12 cellular contexts compared by ENCODE assay signal in genomic region chr10:6755891-6756460, GRCh38.
DNase-seq lines count a peak whose midpoint lies in the region; ATAC-seq and TF ChIP-seq lines count a peak whose summit lies in the region.
"Had no signal": no experiment of that assay in that cellular context is flagged by ENCODE, and none has a peak within 500 bp of the region (broad histone marks: within the 10 kb centered on the region; RNA-seq: fewer than 3 reads in every experiment).

No MANE protein-coding gene starts in this region.

- H3K4me1 Mint-ChIP-seq in activated naive CD4-positive, alpha-beta T cell treated with anti-CD3 and anti-CD28 coated beads, Interleukin-2, amount 10 ng/mL, durations not matched to agents 7 days and 5 days = no peaks in the 10 kb centered on the region
- H3K4me1 Mint-ChIP-seq: CD4-positive, CD25-positive, alpha-beta regulatory T cell had no signal

- no peak overlapping the region for H3K27ac ChIP-seq in stomach
- H3K27ac ChIP-seq: epithelial cell of prostate had no signal

- ATAC-seq in GM19351 (IDR thresholded peaks at IDR 0.05; ENCODE audit: unreplicated experiment) = peak; percentile 76

- no peaks in the 10 kb centered on the region for H3K36me3 Mint-ChIP-seq in activated naive CD4-positive, alpha-beta T cell treated with anti-CD3 and anti-CD28 coated beads, Interleukin-2, amount 10 ng/mL, durations not matched to agents 7 days and 5 days
- H3K36me3 Mint-ChIP-seq: CD4-positive, CD25-positive, alpha-beta regulatory T cell had no signal

- H3K4me1 ChIP-seq in stomach = no peaks in the 10 kb centered on the region

- no peak overlapping the region for H3K4me3 Mint-ChIP-seq in activated naive CD4-positive, alpha-beta T cell treated with anti-CD3 and anti-CD28 coated beads, Interleukin-2, amount 10 ng/mL, durations not matched to agents 7 days and 5 days

- peaks cover 60% of the 10 kb centered on the region for H3K27me3 Mint-ChIP-seq in activated naive CD4-positive, alpha-beta T cell treated with anti-CD3 and anti-CD28 coated beads, Interleukin-2, amount 10 ng/mL, durations not matched to agents 7 days and 5 days

- 47 to 62% (median 56%) methylated on average over 7 of the region's 7 CpGs for WGBS in stomach, 5 donors

- TF ChIP-seq CTCF in NB4 (IDR thresholded peaks at IDR 0.05; ENCODE audit: low read depth, low read length) (no peak), stomach (IDR thresholded peaks at IDR 0.05) (no peak)

- H3K36me3 ChIP-seq in stomach = no peaks in the 10 kb centered on the region

- DNase-seq in AG08395 (ENCODE audit: low spot score) = peak; percentile 75
- peak; percentile 4 for DNase-seq in NB4 (ENCODE audit: low read depth)
- peak; percentile 72 for DNase-seq in globus pallidus (ENCODE audit: low spot score)
- DNase-seq in HuH-7 (ENCODE audit: low spot score) = no peak
- no peak for DNase-seq in activated naive CD4-positive, alpha-beta T cell treated with anti-CD3 and anti-CD28 coated beads, Interleukin-2, amount 10 ng/mL, durations not matched to agents 7 days and 5 days
- no peak for DNase-seq in stomach
- no peak for DNase-seq in NCI-H2196 treated with DMSO at 0.1 percent for 48 hours (lab: John Stamatoyannopoulos, UW; ENCODE audit: unreplicated experiment)
- DNase-seq: NCI-H446 treated with DMSO at 0.1 percent for 48 hours, T1000 had no signal

- no peak overlapping the region for H3K27ac Mint-ChIP-seq in activated naive CD4-positive, alpha-beta T cell treated with anti-CD3 and anti-CD28 coated beads, Interleukin-2, amount 10 ng/mL, durations not matched to agents 7 days and 5 days

- H3K9me3 Mint-ChIP-seq in activated naive CD4-positive, alpha-beta T cell treated with anti-CD3 and anti-CD28 coated beads, Interleukin-2, amount 10 ng/mL, durations not matched to agents 7 days and 5 days = no peaks in the 10 kb centered on the region

- no peak for TF ChIP-seq POLR2A in NB4 (IDR thresholded peaks at IDR 0.05; ENCODE audit: extremely low read depth, insufficient read length)
- TF ChIP-seq POLR2A in stomach (IDR thresholded peaks at IDR 0.05) = no peak

- TF ChIP-seq EP300 in stomach (IDR thresholded peaks at IDR 0.05) = no peak

- intact Hi-C loops in stomach (cut with DNase I; ENCODE audit: low total_unique reads) = no loop called here

- H3K9me3 ChIP-seq in stomach = peaks cover 0 to 10% (median 8%) of the 10 kb centered on the region in 4 donors

- H3K27me3 ChIP-seq in stomach = peaks cover 0 to 28% (median 0%) of the 10 kb centered on the region in 3 donors

- no peak overlapping the region for H3K4me3 ChIP-seq in NB4 (ENCODE audit: low read depth, low read length)
- no peak overlapping the region for H3K4me3 ChIP-seq in stomach

- CTCF ChIA-PET in activated naive CD4-positive, alpha-beta T cell treated with anti-CD3 and anti-CD28 coated beads, Interleukin-2, amount 10 ng/mL, durations not matched to agents 7 days and 5 days (lab: Charles Lee) = no interaction called here

Comparison
In these comparisons a context has a peak if more than half of its experiments do, and no peak if none do; other contexts are left out.
1. DNase-seq: peak in AG08395 (single experiment), NB4 (single experiment) and globus pallidus (single experiment); none in HuH-7 (single experiment), activated naive CD4-positive, alpha-beta T cell treated with anti-CD3 and anti-CD28 coated beads, Interleukin-2, amount 10 ng/mL, durations not matched to agents 7 days and 5 days (single experiment), stomach (single experiment) and NCI-H2196 treated with DMSO at 0.1 percent for 48 hours (single experiment).